ENCODE assay signal across 8 cellular contexts in genomic region chr7:128404826-128405344, GRCh38. TPM values are rescaled to one million over a fixed set of nuclear protein-coding genes. Genes with fewer than 3 reads are reported as not detected.
DNase-seq lines count a peak whose midpoint lies in the region; ATAC-seq and TF ChIP-seq lines count a peak whose summit lies in the region.

No MANE protein-coding gene starts in this region.

- H3K4me1 Mint-ChIP-seq in glutamatergic neuron (ENCODE audit: low read depth, unreplicated experiment): peaks cover 32% of the 10 kb centered on the region
- H3K4me1 Mint-ChIP-seq in stimulated activated effector memory CD8-positive, alpha-beta T cell treated with anti-CD3 and anti-CD28 coated beads, Interleukin-12 subunit alpha, Interleukin-12 subunit beta, amount 100 ng/mL, for 72 hours: peaks cover 57% of the 10 kb centered on the region

- H3K27me3 Mint-ChIP-seq in glutamatergic neuron (ENCODE audit: unreplicated experiment): peaks cover 20% of the 10 kb centered on the region

- H3K4me3 ChIP-seq in cardiac muscle cell (peak overlapping the region; percentile 65), WI38 (ENCODE audit: low read depth, low read length) (peak overlapping the region; percentile 77)

- intact Hi-C loops in Right ventricle myocardium inferior (cut with DNase I): no loop called here

- DNase-seq in cardiac muscle cell (ENCODE audit: low read depth in 1 of 2, low spot score in 1 of 2): no peak
- no peak for DNase-seq in Right ventricle myocardium inferior (ENCODE audit: missing footprints)
- DNase-seq in glutamatergic neuron: no peak
- DNase-seq in stimulated activated effector memory CD8-positive, alpha-beta T cell treated with anti-CD3 and anti-CD28 coated beads, Interleukin-12 subunit alpha, Interleukin-12 subunit beta, amount 100 ng/mL, for 72 hours (ENCODE audit: low spot score in 2 of 2): no peak
- DNase-seq in left lobe of liver (ENCODE audit: low spot score): no peak
- no peak for DNase-seq in NCI-H187 treated with DMSO at 0.1 percent for 48 hours (lab: John Stamatoyannopoulos, UW)
- DNase-seq in epidermal melanocyte (ENCODE audit: insufficient read length, low spot score): no peak

- TF ChIP-seq CTCF in cardiac muscle cell (IDR thresholded peaks at IDR 0.05; ENCODE audit: low read depth, low read length) (peak; percentile 21), WI38 (IDR thresholded peaks at IDR 0.05; ENCODE audit: low read depth, low read length) (0 out of 2 replicates have a peak, but pooled peaks have one; percentile 11), glutamatergic neuron (IDR thresholded peaks at IDR 0.05; ENCODE audit: partially characterized antibody, unreplicated experiment) (no peak)

- H3K27ac ChIP-seq in cardiac muscle cell: no peak overlapping the region

- H3K27me3 ChIP-seq in cardiac muscle cell: peaks cover 36% of the 10 kb centered on the region

- peak overlapping the region; percentile 89 for H3K4me3 Mint-ChIP-seq in glutamatergic neuron (ENCODE audit: unreplicated experiment)
- peak overlapping the region; percentile 83 for H3K4me3 Mint-ChIP-seq in stimulated activated effector memory CD8-positive, alpha-beta T cell treated with anti-CD3 and anti-CD28 coated beads, Interleukin-12 subunit alpha, Interleukin-12 subunit beta, amount 100 ng/mL, for 72 hours

- H3K36me3 ChIP-seq in cardiac muscle cell: no peaks in the 10 kb centered on the region

- H3K4me1 ChIP-seq in cardiac muscle cell (ENCODE audit: low read depth): no peaks in the 10 kb centered on the region

- ATAC-seq in Right ventricle myocardium inferior (no peak), left lobe of liver (no peak)
- no peak for ATAC-seq in stimulated activated effector memory CD8-positive, alpha-beta T cell treated with anti-CD3 and anti-CD28 coated beads, Interleukin-12 subunit alpha, Interleukin-12 subunit beta, amount 100 ng/mL, for 72 hours

- no peaks in the 10 kb centered on the region for H3K9me3 ChIP-seq in cardiac muscle cell (ENCODE audit: low read depth)

- no peak overlapping the region for H3K27ac Mint-ChIP-seq in glutamatergic neuron (ENCODE audit: unreplicated experiment)
- peak overlapping the region; percentile 82 for H3K27ac Mint-ChIP-seq in stimulated activated effector memory CD8-positive, alpha-beta T cell treated with anti-CD3 and anti-CD28 coated beads, Interleukin-12 subunit alpha, Interleukin-12 subunit beta, amount 100 ng/mL, for 72 hours

- no peaks in the 10 kb centered on the region for H3K36me3 Mint-ChIP-seq in glutamatergic neuron (ENCODE audit: unreplicated experiment)
- H3K36me3 Mint-ChIP-seq in stimulated activated effector memory CD8-positive, alpha-beta T cell treated with anti-CD3 and anti-CD28 coated beads, Interleukin-12 subunit alpha, Interleukin-12 subunit beta, amount 100 ng/mL, for 72 hours: peaks cover 56% of the 10 kb centered on the region

- H3K9me3 Mint-ChIP-seq in glutamatergic neuron (ENCODE audit: unreplicated experiment): peaks cover 9% of the 10 kb centered on the region
- no peaks in the 10 kb centered on the region for H3K9me3 Mint-ChIP-seq in stimulated activated effector memory CD8-positive, alpha-beta T cell treated with anti-CD3 and anti-CD28 coated beads, Interleukin-12 subunit alpha, Interleukin-12 subunit beta, amount 100 ng/mL, for 72 hours

RNA-seq across cellular contexts. Expression of gene IMPDH1, which starts 4.9 kb away (rescaled TPM):
- total RNA-seq in cardiac muscle cell (23.1 and 24.0 TPM in 2 replicates), Right ventricle myocardium inferior (25.5 TPM), glutamatergic neuron (ENCODE audit: unreplicated experiment) (81.7 TPM), left lobe of liver (3.5 TPM)
- polyA plus RNA-seq in cardiac muscle cell: 20.5 and 27.5 TPM in 2 replicates

RNA-seq across cellular contexts. Expression of gene PRRT4, which starts 43.4 kb away (rescaled TPM):
- total RNA-seq in cardiac muscle cell (17.6 and 26.6 TPM in 2 replicates), Right ventricle myocardium inferior (2.7 TPM), glutamatergic neuron (ENCODE audit: unreplicated experiment) (not detected), left lobe of liver (not detected)
- 13.2 and 20.7 TPM in 2 replicates for polyA plus RNA-seq in cardiac muscle cell

RNA-seq across cellular contexts. Expression of gene HILPDA, which starts 50.8 kb away (rescaled TPM):
- total RNA-seq in cardiac muscle cell: 16.2 and 27.5 TPM in 2 replicates
- 48.7 and 56.0 TPM in 2 replicates for polyA plus RNA-seq in cardiac muscle cell
- total RNA-seq in Right ventricle myocardium inferior: 5.9 TPM
- 24.9 TPM for total RNA-seq in glutamatergic neuron (ENCODE audit: unreplicated experiment)
- total RNA-seq in left lobe of liver: 3.8 TPM
